8 cellular contexts compared by ENCODE assay signal in the genomic region with DNA sequence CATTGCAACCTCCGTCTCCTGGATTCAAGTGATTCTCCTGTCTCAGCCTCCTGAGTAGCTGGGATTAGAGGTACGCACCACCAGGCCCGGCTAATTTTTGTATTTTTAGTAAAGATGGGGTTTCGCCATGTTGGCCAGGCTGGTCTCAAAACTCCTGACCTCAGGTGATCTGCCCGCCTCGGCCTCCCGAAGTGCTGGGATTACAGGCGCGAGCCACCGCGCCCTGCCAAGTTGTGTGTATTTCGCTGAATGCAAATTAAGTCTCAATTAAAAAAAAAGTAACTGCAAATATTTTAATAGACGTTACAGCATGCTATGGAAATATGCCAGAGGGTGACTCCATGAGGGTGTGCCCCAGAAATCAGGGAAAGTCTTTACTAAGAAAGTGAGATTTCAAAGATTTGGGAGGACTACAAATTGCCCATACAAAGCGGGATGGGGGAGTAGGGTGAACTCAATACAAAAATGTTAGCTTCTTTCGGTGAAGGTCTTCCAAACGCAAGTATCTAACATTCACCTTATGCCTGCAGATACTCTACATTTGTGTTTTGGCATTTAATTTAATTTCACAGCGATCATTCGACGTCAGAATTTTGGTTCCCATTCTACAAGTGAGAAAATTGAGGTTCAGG.
DNase-seq lines count a peak whose midpoint lies in the region; ATAC-seq lines count a peak whose summit lies in the region.

No MANE protein-coding gene starts in this region.

- DNase-seq in SJCRH30 (no peak), fibroblast of peridontal ligament (ENCODE audit: extremely low read depth) (peak; percentile 7), dermis blood vessel endothelial cell (no peak), C1 segment of cervical spinal cord (lab: John Stamatoyannopoulos, UW) (no peak), NCI-H146 treated with DMSO at 0.1 percent for 48 hours (lab: John Stamatoyannopoulos, UW; ENCODE audit: unreplicated experiment) (no peak)

- ATAC-seq in HG03342 (IDR thresholded peaks at IDR 0.05; ENCODE audit: unreplicated experiment) = no peak

- H3K27me3 ChIP-seq in SJCRH30 (no peaks in the 10 kb centered on the region), rectal smooth muscle tissue (ENCODE audit: control insufficient read depth, insufficient read depth, low read length) (no peaks in the 10 kb centered on the region)

- no peaks in the 10 kb centered on the region for H3K9me3 ChIP-seq in SJCRH30 (replicated peaks)

- H3K4me3 ChIP-seq in GM08714 (ENCODE audit: low read length) (peak overlapping the region; percentile 66), SJCRH30 (peak overlapping the region; percentile 68), rectal smooth muscle tissue (ENCODE audit: low read length) (peak overlapping the region; percentile 57)

- H3K27ac ChIP-seq in SJCRH30 (peak overlapping the region; percentile 70), rectal smooth muscle tissue (ENCODE audit: low read depth, low read length) (peak overlapping the region; percentile 70)

- H3K9ac ChIP-seq in rectal smooth muscle tissue (ENCODE audit: low read length) = no peak overlapping the region

- H3K4me1 ChIP-seq in SJCRH30 (no peaks in the 10 kb centered on the region; the same call in 1 of the 2 replicates), rectal smooth muscle tissue (ENCODE audit: control insufficient read depth, insufficient read depth, low read length) (peaks cover 2% of the 10 kb centered on the region)

- H3K36me3 ChIP-seq in SJCRH30 = no peaks in the 10 kb centered on the region
- no peaks in the 10 kb centered on the region for H3K36me3 ChIP-seq in rectal smooth muscle tissue (ENCODE audit: control insufficient read depth, insufficient read depth, low read length)
